8 cellular contexts compared by ENCODE assay signal in the genomic region with DNA sequence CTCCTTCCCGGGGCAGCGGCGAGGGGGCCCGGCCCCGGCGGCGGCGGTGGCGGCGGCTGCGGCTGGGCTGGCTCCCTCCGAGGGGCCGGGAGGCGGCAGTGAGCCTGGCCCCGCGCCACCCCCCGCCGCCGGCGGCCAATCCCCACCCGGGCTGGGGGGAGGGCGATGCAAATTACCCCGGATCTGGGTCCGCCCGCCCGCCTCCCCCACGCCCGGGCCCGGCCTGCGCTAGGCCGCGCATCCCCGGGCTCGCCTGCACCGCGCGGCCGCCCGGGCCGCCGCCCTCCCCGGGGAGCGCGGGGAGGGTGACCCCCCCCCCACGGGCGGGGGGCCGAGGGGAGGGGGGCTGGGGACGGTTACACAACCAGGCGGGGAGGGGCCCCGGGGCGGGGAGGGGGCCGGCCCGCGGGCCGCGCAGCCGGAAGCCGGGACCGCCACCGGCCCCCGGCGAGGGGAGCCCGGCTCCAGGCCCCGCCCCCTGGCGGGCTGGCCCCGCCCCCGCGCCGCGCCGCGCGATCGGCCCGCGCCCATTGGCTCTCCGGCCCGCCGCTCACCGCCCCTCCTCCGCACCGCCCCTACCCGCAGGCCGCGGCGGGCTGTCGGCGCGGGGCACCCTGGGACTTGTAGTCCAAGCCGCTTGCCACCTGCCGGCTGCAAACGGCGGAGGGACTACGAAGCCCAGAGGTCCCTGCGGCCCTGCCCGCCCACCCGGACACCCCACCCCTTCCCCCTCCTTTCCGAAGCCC. TPM values are rescaled to one million over a fixed set of nuclear protein-coding genes. Genes with fewer than 3 reads are reported as not detected.
A peak's percentile ranks its signal among the peaks of the same experiment; 100 is the strongest.
DNase-seq lines count a peak whose midpoint lies in the region; ATAC-seq and TF ChIP-seq lines count a peak whose summit lies in the region.

No MANE protein-coding gene starts in this region.

- H3K27ac ChIP-seq in adipose tissue (ENCODE audit: low read depth, low read length) (peak overlapping the region; percentile 70), uterus (peak overlapping the region; percentile 98)

- no peaks in the 10 kb centered on the region for H3K27me3 ChIP-seq in uterus

- in situ Hi-C loops in GM13977 (cut with MboI; ENCODE audit: low pct_unique_long_range_greater_than_20kb, low sequenced_read_pairs, unreplicated experiment), result no loop called here

- 0 to 1% (median 1%) methylated on average over 24 to 87 of the region's 98 CpGs for WGBS in adipose tissue, 3 donors

- DNase-seq in GM13977 (ENCODE audit: low spot score) (peak; percentile 100), NCI-H1436 treated with DMSO at 0.1 percent for 48 hours (lab: John Stamatoyannopoulos, UW) (peak; percentile 76), T follicular helper cell (ENCODE audit: low read depth) (peak; percentile 97), cardiac septum (ENCODE audit: low spot score) (peak; percentile 99), putamen (ENCODE audit: low spot score) (peak; percentile 97), uterus (peak; percentile 95 to 97)

- TF ChIP-seq POLR2A in uterus (IDR thresholded peaks at IDR 0.05), result peak in 1 of 2 donors; percentile 36

- no peak for TF ChIP-seq CTCF in GM13977 (IDR thresholded peaks at IDR 0.05; ENCODE audit: extremely low read depth, insufficient read depth, missing control alignments)
- peak in 1 of 4 experiments; percentile 18 for TF ChIP-seq CTCF in uterus (IDR thresholded peaks at IDR 0.05)

- intact Hi-C loops in cardiac septum (cut with DNase I) (loop anchor here (2.0 kb wide), 1 partner anchor 59 kb away; the partner anchor contains the start of gene MAP2K2), uterus (cut with DNase I; ENCODE audit: low total_unique reads) (no loop called here)

- H3K36me3 ChIP-seq in uterus, result no peaks in the 10 kb centered on the region

- H3K4me1 ChIP-seq in uterus, result peaks cover 11 to 31% of the 10 kb centered on the region in 2 donors

- H3K4me3 ChIP-seq in uterus, result peak overlapping the region; percentile 96 to 98

- peak; percentile 74 for ATAC-seq in HG02840 (IDR thresholded peaks at IDR 0.05; ENCODE audit: low FRiP score, unreplicated experiment)

- no peaks in the 10 kb centered on the region for H3K9me3 ChIP-seq in uterus

RNA-seq across cellular contexts. Expression of gene ZBTB7A, which starts 1.1 kb away (rescaled TPM):
- polyA plus RNA-seq in adipose tissue, result 10 to 100 TPM in 2 of 3 donors, 1 to 10 TPM in 1; 7.4 to 21.9 (median 10.8) TPM
- total RNA-seq in cardiac septum (29.9 TPM), uterus (10 to 100 TPM; 10.8 to 72.9 (median 14.1) TPM)

RNA-seq across cellular contexts. Expression of gene PIAS4, which starts 58.1 kb away (rescaled TPM):
- 10 to 100 TPM in 2 of 3 donors, 1 to 10 TPM in 1; 9.0 to 13.3 (median 10.9) TPM for polyA plus RNA-seq in adipose tissue
- total RNA-seq in cardiac septum, result 18.4 TPM
- 10 to 100 TPM in 3 of 4 donors, 1 to 10 TPM in 1; 10.0 to 39.4 (median 23.4) TPM for total RNA-seq in uterus

RNA-seq across cellular contexts. Expression of gene MAP2K2, which starts 58.3 kb away (rescaled TPM):
- polyA plus RNA-seq in adipose tissue, result 100 to 1,000 TPM in 2 of 3 donors, 10 to 100 TPM in 1; 79.8 to 125 (median 104) TPM
- total RNA-seq in cardiac septum (107 TPM), uterus (100 to 1,000 TPM in 1 of 4 donors, 10 to 100 TPM in 2, 1 to 10 TPM in 1; 7.4 to 105 (median 82.4) TPM)

Comparison
In these comparisons a context has a peak if more than half of its experiments do, and no peak if none do; other contexts are left out.
1. Peak in every context shown above with its lines: DNase-seq, ATAC-seq, H3K4me3 ChIP-seq and H3K27ac ChIP-seq.